In genomic region chr17:57284583-57284982, GRCh38 we compare ENCODE assay signal across 12 cellular contexts. TPM values are rescaled to one million over a fixed set of nuclear protein-coding genes. Genes with fewer than 3 reads are reported as not detected.
A peak's percentile ranks its signal among the peaks of the same experiment; 100 is the strongest.
DNase-seq lines count a peak whose midpoint lies in the region; ATAC-seq lines count a peak whose summit lies in the region.
"Had no signal": no experiment of that assay in that cellular context is flagged by ENCODE, and none has a peak within 500 bp of the region (broad histone marks: within the 10 kb centered on the region; RNA-seq: fewer than 3 reads in every experiment).

No MANE protein-coding gene starts in this region.

- peak; percentile 27 for ATAC-seq in activated CD4-positive, alpha-beta T cell treated with anti-CD3 and anti-CD28 coated beads for 36 hours
- peak in 3 of 4 experiments; percentile 8 to 64 (median 30) for ATAC-seq in T-cell (replicated peaks in 1 of 4)
- ATAC-seq in stimulated activated effector memory CD8-positive, alpha-beta T cell treated with anti-CD3 and anti-CD28 coated beads, Interleukin-12 subunit alpha, Interleukin-12 subunit beta, amount 100 ng/mL, for 72 hours, result peak; percentile 61
- ATAC-seq in HG03521 (IDR thresholded peaks at IDR 0.05; ENCODE audit: unreplicated experiment), result no peak
- no peak for ATAC-seq in HG02571 (IDR thresholded peaks at IDR 0.05; ENCODE audit: unreplicated experiment)

- CTCF ChIA-PET in activated CD4-positive, alpha-beta T cell treated with anti-CD3 and anti-CD28 coated beads for 36 hours (lab: Charles Lee), result interaction anchor here (1.4 to 2.3 kb wide), 2 partner anchors 27 to 41 kb away, joined by 6 to 7 read pairs; no protein-coding TSS in a partner anchor
- CTCF ChIA-PET in T-cell (lab: Charles Lee), result interaction anchor here (0.6 to 2.1 kb wide), 5 partner anchors 28 to 42 kb away, joined by 3 to 5 read pairs (median 3); no protein-coding TSS in a partner anchor

- intact Hi-C loops in activated CD4-positive, alpha-beta T cell treated with anti-CD3 and anti-CD28 coated beads for 36 hours (cut with DNase I, micrococcal nuclease), result loop anchor here in 1 of 2 experiments (2.0 kb wide), 1 partner anchor 28 kb away; the partner anchor contains the start of gene MSI2
- intact Hi-C loops in dendritic cell treated with granulocyte-macrophage colony-stimulating factor and Interleukin-4, amounts not matched to agents 40 ng/mL and 50 ng/mL, for 4 days (cut with micrococcal nuclease), result no loop called here

- DNase-seq in activated CD4-positive, alpha-beta T cell treated with anti-CD3 and anti-CD28 coated beads for 36 hours, result peak; percentile 30
- no peak for DNase-seq in activated CD4-positive, alpha-beta T cell treated with anti-CD3 and anti-CD28 coated beads, Interleukin-2, amount 50 U/mL, for 48 hours
- DNase-seq in T-cell, result peak in 18 of 34 experiments; percentile 5 to 34 (median 19)
- DNase-seq in stimulated activated effector memory CD8-positive, alpha-beta T cell treated with anti-CD3 and anti-CD28 coated beads, Interleukin-12 subunit alpha, Interleukin-12 subunit beta, amount 100 ng/mL, for 72 hours (ENCODE audit: low spot score in 2 of 2), result no peak
- no peak for DNase-seq in NCI-H510A (lab: John Stamatoyannopoulos, UW)
- DNase-seq: 8988T, foreskin melanocyte, NCI-H524 treated with DMSO at 0.1 percent for 48 hours, tibial artery had no signal

- peaks cover 62% of the 10 kb centered on the region for H3K4me1 Mint-ChIP-seq in activated CD4-positive, alpha-beta T cell treated with anti-CD3 and anti-CD28 coated beads for 36 hours
- peaks cover 84 to 89% (median 87%) of the 10 kb centered on the region in 3 donors for H3K4me1 Mint-ChIP-seq in T-cell
- peaks cover 46% of the 10 kb centered on the region for H3K4me1 Mint-ChIP-seq in dendritic cell treated with granulocyte-macrophage colony-stimulating factor and Interleukin-4, amounts not matched to agents 40 ng/mL and 50 ng/mL, for 4 days (ENCODE audit: low read depth)
- H3K4me1 Mint-ChIP-seq in stimulated activated effector memory CD8-positive, alpha-beta T cell treated with anti-CD3 and anti-CD28 coated beads, Interleukin-12 subunit alpha, Interleukin-12 subunit beta, amount 100 ng/mL, for 72 hours, result peaks cover 82% of the 10 kb centered on the region

- H3K9me3 Mint-ChIP-seq in activated CD4-positive, alpha-beta T cell treated with anti-CD3 and anti-CD28 coated beads for 36 hours (ENCODE audit: low read depth), result no peaks in the 10 kb centered on the region
- no peaks in the 10 kb centered on the region for H3K9me3 Mint-ChIP-seq in T-cell
- no peaks in the 10 kb centered on the region for H3K9me3 Mint-ChIP-seq in dendritic cell treated with granulocyte-macrophage colony-stimulating factor and Interleukin-4, amounts not matched to agents 40 ng/mL and 50 ng/mL, for 4 days
- no peaks in the 10 kb centered on the region for H3K9me3 Mint-ChIP-seq in stimulated activated effector memory CD8-positive, alpha-beta T cell treated with anti-CD3 and anti-CD28 coated beads, Interleukin-12 subunit alpha, Interleukin-12 subunit beta, amount 100 ng/mL, for 72 hours

- H3K27me3 Mint-ChIP-seq in activated CD4-positive, alpha-beta T cell treated with anti-CD3 and anti-CD28 coated beads for 36 hours, result no peaks in the 10 kb centered on the region
- no peaks in the 10 kb centered on the region for H3K27me3 Mint-ChIP-seq in T-cell
- peaks cover 11% of the 10 kb centered on the region for H3K27me3 Mint-ChIP-seq in dendritic cell treated with granulocyte-macrophage colony-stimulating factor and Interleukin-4, amounts not matched to agents 40 ng/mL and 50 ng/mL, for 4 days

- POLR2A ChIA-PET in activated CD4-positive, alpha-beta T cell treated with anti-CD3 and anti-CD28 coated beads for 36 hours (lab: Charles Lee), result no interaction called here
- POLR2A ChIA-PET in T-cell (lab: Charles Lee), result interaction anchor here in 1 of 2 donors (0.7 to 0.9 kb wide), 2 partner anchors 27 to 638 kb away, joined by 4 to 7 read pairs; partner anchors contain the start of gene MSI2

- H3K4me3 Mint-ChIP-seq in activated CD4-positive, alpha-beta T cell treated with anti-CD3 and anti-CD28 coated beads for 36 hours, result peak overlapping the region; percentile 54
- H3K4me3 Mint-ChIP-seq in T-cell, result peak overlapping the region; percentile 45 to 70 (median 66)
- H3K4me3 Mint-ChIP-seq in dendritic cell treated with granulocyte-macrophage colony-stimulating factor and Interleukin-4, amounts not matched to agents 40 ng/mL and 50 ng/mL, for 4 days, result no peak overlapping the region
- peak overlapping the region; percentile 57 for H3K4me3 Mint-ChIP-seq in stimulated activated effector memory CD8-positive, alpha-beta T cell treated with anti-CD3 and anti-CD28 coated beads, Interleukin-12 subunit alpha, Interleukin-12 subunit beta, amount 100 ng/mL, for 72 hours

- peaks cover 32% of the 10 kb centered on the region for H3K36me3 Mint-ChIP-seq in activated CD4-positive, alpha-beta T cell treated with anti-CD3 and anti-CD28 coated beads for 36 hours (ENCODE audit: low read depth)
- H3K36me3 Mint-ChIP-seq in T-cell, result peaks cover 11% of the 10 kb centered on the region
- H3K36me3 Mint-ChIP-seq in dendritic cell treated with granulocyte-macrophage colony-stimulating factor and Interleukin-4, amounts not matched to agents 40 ng/mL and 50 ng/mL, for 4 days (ENCODE audit: low read depth), result no peaks in the 10 kb centered on the region
- H3K36me3 Mint-ChIP-seq in stimulated activated effector memory CD8-positive, alpha-beta T cell treated with anti-CD3 and anti-CD28 coated beads, Interleukin-12 subunit alpha, Interleukin-12 subunit beta, amount 100 ng/mL, for 72 hours, result peaks cover 37% of the 10 kb centered on the region

- H3K27ac Mint-ChIP-seq in activated CD4-positive, alpha-beta T cell treated with anti-CD3 and anti-CD28 coated beads for 36 hours, result peak overlapping the region; percentile 72
- H3K27ac Mint-ChIP-seq in T-cell, result peak overlapping the region; percentile 71 to 83
- peak overlapping the region; percentile 61 for H3K27ac Mint-ChIP-seq in dendritic cell treated with granulocyte-macrophage colony-stimulating factor and Interleukin-4, amounts not matched to agents 40 ng/mL and 50 ng/mL, for 4 days
- H3K27ac Mint-ChIP-seq in stimulated activated effector memory CD8-positive, alpha-beta T cell treated with anti-CD3 and anti-CD28 coated beads, Interleukin-12 subunit alpha, Interleukin-12 subunit beta, amount 100 ng/mL, for 72 hours, result peak overlapping the region; percentile 76

RNA-seq across cellular contexts. Expression of gene MSI2, which starts 28.3 kb away (rescaled TPM):
- 10 to 100 TPM; 55.3 to 57.2 TPM for total RNA-seq in activated CD4-positive, alpha-beta T cell treated with anti-CD3 and anti-CD28 coated beads for 36 hours
- total RNA-seq in T-cell, result 100 to 1,000 TPM in 4 of 5 donors, 10 to 100 TPM in 1; 98.6 to 148 (median 113) TPM

Comparison
In these comparisons a context has a peak if more than half of its experiments do, and no peak if none do; other contexts are left out.
1. DNase-seq: peak in activated CD4-positive, alpha-beta T cell treated with anti-CD3 and anti-CD28 coated beads for 36 hours (single experiment) and T-cell (18 of 34); none in activated CD4-positive, alpha-beta T cell treated with anti-CD3 and anti-CD28 coated beads, Interleukin-2, amount 50 U/mL, for 48 hours (0 of 2), stimulated activated effector memory CD8-positive, alpha-beta T cell treated with anti-CD3 and anti-CD28 coated beads, Interleukin-12 subunit alpha, Interleukin-12 subunit beta, amount 100 ng/mL, for 72 hours (0 of 2) and NCI-H510A (single experiment).
2. ATAC-seq: peak in activated CD4-positive, alpha-beta T cell treated with anti-CD3 and anti-CD28 coated beads for 36 hours (single experiment), T-cell (3 of 4) and stimulated activated effector memory CD8-positive, alpha-beta T cell treated with anti-CD3 and anti-CD28 coated beads, Interleukin-12 subunit alpha, Interleukin-12 subunit beta, amount 100 ng/mL, for 72 hours (single experiment); none in HG03521 (single experiment) and HG02571 (single experiment).
3. Peak in every context shown above with its lines, with median percentiles within 50 percentile points of each other: H3K27ac Mint-ChIP-seq.